In genomic region chr14:49867831-49868719, GRCh38 we compare ENCODE assay signal across 1 cellular context.
TF ChIP-seq lines count a peak whose summit lies in the region.

No MANE protein-coding gene starts in this region.

TF ChIP-seq in HEK293, 187 proteins besides CTCF, POLR2A, EP300 and RAD21 (continued from another document):
- TF ChIP-seq ZNF704 (tag by site-specific recombination; IDR thresholded peaks at IDR 0.05), result no peak
- no peak for TF ChIP-seq ZNF624 (tag by site-specific recombination; IDR thresholded peaks at IDR 0.05)
- TF ChIP-seq ZBTB1 (tag by site-specific recombination; IDR thresholded peaks at IDR 0.05), result no peak
- TF ChIP-seq ZBTB44 (tag by site-specific recombination; IDR thresholded peaks at IDR 0.05), result peak; percentile 98
- TF ChIP-seq ZNF529 (tag by site-specific recombination; IDR thresholded peaks at IDR 0.05; ENCODE audit: insufficient replicate concordance), result no peak
- TF ChIP-seq PBX3 (CRISPR knock-in tag; IDR thresholded peaks at IDR 0.05), result peak; percentile 42; the same call in 1 of the 2 replicates
- TF ChIP-seq ZNF223 (tag by site-specific recombination; IDR thresholded peaks at IDR 0.05), result no peak
- TF ChIP-seq ZNF843 (tag by site-specific recombination; IDR thresholded peaks at IDR 0.05), result 0 out of 2 replicates have a peak, but pooled peaks have one; percentile 37
- peak; percentile 50; the same call in 1 of the 2 replicates for TF ChIP-seq ZBTB20 (tag by site-specific recombination; IDR thresholded peaks at IDR 0.05)
- TF ChIP-seq SALL2 (tag by site-specific recombination; IDR thresholded peaks at IDR 0.05; ENCODE audit: borderline replicate concordance), result no peak
- TF ChIP-seq SCRT1 (tag by site-specific recombination; IDR thresholded peaks at IDR 0.05; ENCODE audit: borderline replicate concordance), result no peak
- no peak for TF ChIP-seq ZBTB7A (tag by site-specific recombination; IDR thresholded peaks at IDR 0.05; ENCODE audit: low read depth)
- no peak for TF ChIP-seq INSM2 (tag by site-specific recombination; IDR thresholded peaks at IDR 0.05)
- TF ChIP-seq PRDM10 (tag by site-specific recombination; IDR thresholded peaks at IDR 0.05), result no peak
- no peak; the same call in 1 of the 2 replicates for TF ChIP-seq FEZF1 (tag by site-specific recombination; IDR thresholded peaks at IDR 0.05)
- peak; percentile 28; the same call in 1 of the 2 replicates for TF ChIP-seq ZBTB11 (tag by site-specific recombination; conservative IDR thresholded peaks at IDR 0.05; ENCODE audit: low read depth)
- peak; percentile 25 for TF ChIP-seq ZNF660 (tag by site-specific recombination; IDR thresholded peaks at IDR 0.05)
- TF ChIP-seq ZFHX2 (tag by site-specific recombination; conservative IDR thresholded peaks at IDR 0.05), result peak; percentile 74
- no peak for TF ChIP-seq HOXA7 (CRISPR knock-in tag; IDR thresholded peaks at IDR 0.05; ENCODE audit: borderline replicate concordance)
- TF ChIP-seq OVOL3 (tag by site-specific recombination; IDR thresholded peaks at IDR 0.05), result no peak
- no peak for TF ChIP-seq ZNF501 (tag by site-specific recombination; IDR thresholded peaks at IDR 0.05)
- peak; percentile 52; the same call in 1 of the 2 replicates for TF ChIP-seq ZNF580 (tag by site-specific recombination; IDR thresholded peaks at IDR 0.05)
- 0 out of 2 replicates have a peak, but pooled peaks have one; percentile 31 for TF ChIP-seq PRDM4 (tag by site-specific recombination; IDR thresholded peaks at IDR 0.05)
- no peak for TF ChIP-seq ZFP3 (tag by site-specific recombination; IDR thresholded peaks at IDR 0.05; ENCODE audit: low read depth)
- TF ChIP-seq ZNF670 (tag by site-specific recombination; IDR thresholded peaks at IDR 0.05; ENCODE audit: low read depth), result no peak
- TF ChIP-seq KLF8 (tag by site-specific recombination; IDR thresholded peaks at IDR 0.05), result peak; percentile 91
- no peak for TF ChIP-seq ZNF585B (tag by site-specific recombination; IDR thresholded peaks at IDR 0.05)
- no peak for TF ChIP-seq ZNF391 (tag by site-specific recombination; IDR thresholded peaks at IDR 0.05; ENCODE audit: borderline replicate concordance, low read depth)
- no peak for TF ChIP-seq ZNF175 (tag by site-specific recombination; IDR thresholded peaks at IDR 0.05)
TF ChIP-seq in HEK293: peak in this region for 43.
